In the genomic region with DNA sequence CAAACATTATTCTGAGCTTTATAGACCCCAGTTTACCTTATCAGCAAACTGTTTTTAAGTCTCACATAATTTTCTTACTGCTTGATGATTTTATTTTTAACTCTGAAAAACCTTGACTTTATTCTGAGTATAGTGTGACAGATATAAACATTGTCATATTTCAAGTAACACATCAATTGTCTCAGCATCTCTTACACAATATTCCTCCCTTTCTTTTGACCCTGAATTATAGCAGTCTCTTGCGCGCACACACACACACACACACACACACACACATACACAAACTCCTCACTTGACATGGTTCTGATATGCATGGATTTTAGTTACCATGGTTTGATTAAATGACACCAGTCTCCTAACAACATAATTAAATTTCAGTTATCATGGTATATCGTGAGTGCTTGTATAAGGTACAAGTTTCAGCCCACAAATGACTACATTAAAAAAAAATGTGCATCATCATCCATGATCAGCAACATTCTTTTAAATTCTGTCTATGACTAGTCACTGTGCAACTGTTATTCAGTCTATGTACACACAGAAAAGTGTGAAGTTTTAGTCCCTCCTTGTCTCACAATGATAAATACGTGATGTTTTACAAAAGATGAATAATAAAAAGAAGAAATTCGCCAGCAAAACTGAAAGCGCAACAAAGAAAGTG, we compare ENCODE assay signal across 1 cellular context.
TF ChIP-seq lines count a peak whose summit lies in the region.

No MANE protein-coding gene starts in this region.

TF ChIP-seq in SK-N-SH, 30 proteins besides CTCF, POLR2A, EP300 and RAD21 (continued from another document):
- TF ChIP-seq, protein P1, sequence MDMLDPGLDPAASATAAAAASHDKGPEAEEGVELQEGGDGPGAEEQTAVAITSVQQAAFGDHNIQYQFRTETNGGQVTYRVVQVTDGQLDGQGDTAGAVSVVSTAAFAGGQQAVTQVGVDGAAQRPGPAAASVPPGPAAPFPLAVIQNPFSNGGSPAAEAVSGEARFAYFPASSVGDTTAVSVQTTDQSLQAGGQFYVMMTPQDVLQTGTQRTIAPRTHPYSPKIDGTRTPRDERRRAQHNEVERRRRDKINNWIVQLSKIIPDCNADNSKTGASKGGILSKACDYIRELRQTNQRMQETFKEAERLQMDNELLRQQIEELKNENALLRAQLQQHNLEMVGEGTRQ (IDR thresholded peaks at IDR 0.05; ENCODE audit: borderline replicate concordance, low read depth, low read length), result no peak
- TF ChIP-seq, protein P2, sequence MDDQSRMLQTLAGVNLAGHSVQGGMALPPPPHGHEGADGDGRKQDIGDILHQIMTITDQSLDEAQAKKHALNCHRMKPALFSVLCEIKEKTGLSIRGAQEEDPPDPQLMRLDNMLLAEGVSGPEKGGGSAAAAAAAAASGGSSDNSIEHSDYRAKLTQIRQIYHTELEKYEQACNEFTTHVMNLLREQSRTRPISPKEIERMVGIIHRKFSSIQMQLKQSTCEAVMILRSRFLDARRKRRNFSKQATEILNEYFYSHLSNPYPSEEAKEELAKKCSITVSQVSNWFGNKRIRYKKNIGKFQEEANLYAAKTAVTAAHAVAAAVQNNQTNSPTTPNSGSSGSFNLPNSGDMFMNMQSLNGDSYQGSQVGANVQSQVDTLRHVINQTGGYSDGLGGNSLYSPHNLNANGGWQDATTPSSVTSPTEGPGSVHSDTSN (IDR thresholded peaks at IDR 0.05), result no peak
- TF ChIP-seq RCOR1 (IDR thresholded peaks at IDR 0.05; ENCODE audit: low read length) (no peak), NFIC (IDR thresholded peaks at IDR 0.05; ENCODE audit: borderline replicate concordance) (no peak), GABPA (IDR thresholded peaks at IDR 0.05; ENCODE audit: low read depth) (no peak), FOXJ3 (CRISPR knock-in tag; IDR thresholded peaks at IDR 0.05) (no peak), JUND (IDR thresholded peaks at IDR 0.05) (0 out of 2 replicates have a peak, but pooled peaks have one; percentile 21)
TF ChIP-seq in SK-N-SH: peak in this region for 1.
